1 cellular context compared by ENCODE assay signal in the genomic region with DNA sequence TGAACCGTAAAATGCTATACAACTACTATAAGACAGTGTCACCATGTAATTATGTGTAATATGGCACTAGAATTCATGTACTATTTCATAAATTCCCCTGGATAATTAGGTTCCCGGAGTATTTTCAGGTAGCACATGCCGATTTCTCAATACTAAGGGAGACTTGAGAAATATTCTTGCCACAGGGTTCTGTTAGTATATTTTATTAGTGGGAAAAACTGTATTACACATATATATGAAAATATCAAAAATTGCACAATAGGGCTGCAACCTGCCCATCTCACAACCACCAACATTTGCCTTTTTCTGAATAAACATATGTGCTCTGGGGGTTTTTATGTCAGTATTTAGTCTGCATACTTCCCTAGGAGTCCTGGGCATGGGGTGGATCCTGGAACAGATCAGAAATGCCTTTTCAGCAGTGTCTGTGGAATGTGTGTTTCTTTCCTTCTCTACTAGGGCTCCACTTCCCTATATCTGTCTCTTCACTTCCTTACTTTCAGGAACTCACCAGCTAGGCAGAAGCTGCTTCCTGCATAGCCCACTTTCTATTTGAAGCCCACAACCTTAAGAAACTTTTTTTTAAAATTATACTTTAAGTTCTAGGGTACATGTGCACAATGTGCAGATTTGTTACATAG.
TF ChIP-seq lines count a peak whose summit lies in the region.

No MANE protein-coding gene starts in this region.

TF ChIP-seq in SK-N-SH treated with all-trans-retinoic acid at 6 μM for 48 hours, 23 proteins besides CTCF, POLR2A, EP300 and RAD21 (continued from another document):
- TF ChIP-seq ARNTL (CRISPR knock-in tag; IDR thresholded peaks at IDR 0.05; ENCODE audit: borderline replicate concordance, low read depth) = no peak
- TF ChIP-seq ESRRG (CRISPR knock-in tag; IDR thresholded peaks at IDR 0.05) = no peak
- no peak for TF ChIP-seq GLIS3 (CRISPR knock-in tag; IDR thresholded peaks at IDR 0.05)
TF ChIP-seq in SK-N-SH treated with all-trans-retinoic acid at 6 μM for 48 hours: peak in this region for 0.
